ENCODE assay signal across 8 cellular contexts in genomic region chr4:77074961-77075855, GRCh38. TPM values are rescaled to one million over a fixed set of nuclear protein-coding genes. Genes with fewer than 3 reads are reported as not detected.
DNase-seq lines count a peak whose midpoint lies in the region; ATAC-seq, FAIRE-seq and TF ChIP-seq lines count a peak whose summit lies in the region.

No MANE protein-coding gene starts in this region.

- CTCF ChIA-PET in mammary epithelial cell (lab: Charles Lee; ENCODE audit: low non-redundant PET), result no interaction called here

- peak overlapping the region; percentile 23 for H2AFZ ChIP-seq in mammary epithelial cell (ENCODE audit: low read depth, low read length)

- in situ Hi-C loops in mammary epithelial cell (cut with MboI; ENCODE audit: low sequenced_read_pairs in 2 of 2), result no loop called here

- 0% methylated on average over 6 of the region's 90 CpGs for WGBS in mammary epithelial cell (ENCODE audit: low coverage, missing lambda C conversion rate)

- peak; percentile 78 for DNase-seq in EH (ENCODE audit: low read depth)
- DNase-seq in LHCN-M2 (ENCODE audit: low read depth), result peak; percentile 66
- DNase-seq in WERI-Rb-1, result peak; percentile 64
- peak; percentile 76 for DNase-seq in mammary epithelial cell
- DNase-seq in kidney, result peak; percentile 94
- peak; percentile 86 for DNase-seq in stimulated activated CD4-positive, alpha-beta T cell treated with anti-CD3 and anti-CD28 coated beads, Interleukin-15, amount 100 ng/mL, for 24 hours
- no peak for DNase-seq in DMS79 (lab: John Stamatoyannopoulos, UW)

- H3K27me3 ChIP-seq in WERI-Rb-1 (ENCODE audit: insufficient read depth, low read depth, severe bottlenecking), result no peaks in the 10 kb centered on the region
- H3K27me3 ChIP-seq in mammary epithelial cell (ENCODE audit: insufficient read depth, low read length), result no peaks in the 10 kb centered on the region

- TF ChIP-seq CTCF in WERI-Rb-1 (IDR thresholded peaks at IDR 0.05; ENCODE audit: low read depth, low read length) (no peak), mammary epithelial cell (conservative IDR thresholded peaks at IDR 0.05 in 1 of 2, IDR thresholded peaks at IDR 0.05 in 1 of 2; ENCODE audit: extremely low read depth in 1 of 2, insufficient read depth in 1 of 2, low read depth in 1 of 2, low read length in 2 of 2) (no peak), kidney (IDR thresholded peaks at IDR 0.05; ENCODE audit: borderline replicate concordance, extremely low read depth, insufficient read depth) (no peak)

- intact Hi-C loops in mammary epithelial cell (cut with micrococcal nuclease), result loop anchor here (10.0 kb wide), 1 partner anchor 280 kb away; no protein-coding TSS in a partner anchor
- intact Hi-C loops in kidney (cut with DNase I), result no loop called here

- peak; percentile 47 for ATAC-seq in GM21737 (IDR thresholded peaks at IDR 0.05; ENCODE audit: unreplicated experiment)

- H3K9ac ChIP-seq in mammary epithelial cell (ENCODE audit: insufficient read depth, low read length), result peak overlapping the region; percentile 98
- peak overlapping the region; percentile 96 to 97 for H3K9ac ChIP-seq in kidney (ENCODE audit: low read length in 2 of 2)

- H3K4me3 ChIP-seq in WERI-Rb-1 (ENCODE audit: low read depth, low read length) (peak overlapping the region; percentile 88), mammary epithelial cell (replicated peaks in 1 of 3; ENCODE audit: insufficient read depth in 1 of 3, low read depth in 2 of 3, low read length in 3 of 3) (peak overlapping the region; percentile 73 to 92 (median 83)), kidney (ENCODE audit: low read length in 2 of 2) (peak overlapping the region; percentile 95 to 98)

- peak overlapping the region; percentile 52 for H3K4me2 ChIP-seq in mammary epithelial cell (ENCODE audit: insufficient read depth, low read depth, low read length)

- peaks cover 14% of the 10 kb centered on the region for H3K4me1 ChIP-seq in mammary epithelial cell (ENCODE audit: insufficient read depth, low read length)
- peaks cover 0 to 11% of the 10 kb centered on the region in 2 donors for H3K4me1 ChIP-seq in kidney (ENCODE audit: control insufficient read depth in 1 of 2, insufficient read depth in 1 of 2, low read depth in 1 of 2, low read length in 2 of 2)

- H4K20me1 ChIP-seq in mammary epithelial cell (ENCODE audit: insufficient read depth, low read length), result peaks cover 7% of the 10 kb centered on the region

- H3K36me3 ChIP-seq in WERI-Rb-1 (no peaks in the 10 kb centered on the region; the same call in 1 of the 2 replicates), mammary epithelial cell (ENCODE audit: insufficient read depth, low read length) (no peaks in the 10 kb centered on the region), kidney (ENCODE audit: control insufficient read depth in 1 of 2, insufficient read depth in 2 of 2, low read length in 2 of 2) (no peaks in the 10 kb centered on the region)

- H3K79me2 ChIP-seq in mammary epithelial cell (ENCODE audit: insufficient read depth, low read length), result peaks cover 77% of the 10 kb centered on the region

- H3K9me3 ChIP-seq in WERI-Rb-1 (ENCODE audit: severe bottlenecking) (peaks cover 3% of the 10 kb centered on the region), mammary epithelial cell (replicated peaks; ENCODE audit: insufficient read depth, low read length) (no peaks in the 10 kb centered on the region), kidney (ENCODE audit: control insufficient read depth in 1 of 2, low read length in 2 of 2) (no peaks in the 10 kb centered on the region)

- dilution Hi-C loops in mammary epithelial cell (cut with HindIII; ENCODE audit: low sequenced_read_pairs), result loop anchor here (25.0 kb wide), 1 partner anchor 237 kb away; no protein-coding TSS in a partner anchor

- H3K27ac ChIP-seq in WERI-Rb-1 (peak overlapping the region; percentile 98), mammary epithelial cell (ENCODE audit: insufficient read depth, low read depth, low read length) (peak overlapping the region; percentile 96), kidney (ENCODE audit: low read depth in 2 of 2, low read length in 2 of 2) (peak overlapping the region; percentile 100)

- FAIRE-seq in kidney (lab: Jason Lieb, UNC), result no peak

- TSS peak; percentile 34 for BruUV-seq in mammary epithelial cell (replicated peaks; lab: Mats Ljungman, UMichigan)

RNA-seq across cellular contexts. Expression of gene CCNI, which starts 0.6 kb away (rescaled TPM):
- total RNA-seq in LHCN-M2 (2014; rRNA removed) (163 and 176 TPM in 2 replicates), mammary epithelial cell (100 to 1,000 TPM; 177 to 250 TPM), kidney (314 TPM)
- 150 TPM for polyA plus RNA-seq in LHCN-M2 (2012)
- polyA plus RNA-seq in mammary epithelial cell (206 TPM), kidney (ENCODE audit: insufficient read depth, low read depth, low replicate concordance) (172 TPM)
- polyA minus RNA-seq in mammary epithelial cell, result 499 TPM
